9 cellular contexts compared by ENCODE assay signal in the genomic region with DNA sequence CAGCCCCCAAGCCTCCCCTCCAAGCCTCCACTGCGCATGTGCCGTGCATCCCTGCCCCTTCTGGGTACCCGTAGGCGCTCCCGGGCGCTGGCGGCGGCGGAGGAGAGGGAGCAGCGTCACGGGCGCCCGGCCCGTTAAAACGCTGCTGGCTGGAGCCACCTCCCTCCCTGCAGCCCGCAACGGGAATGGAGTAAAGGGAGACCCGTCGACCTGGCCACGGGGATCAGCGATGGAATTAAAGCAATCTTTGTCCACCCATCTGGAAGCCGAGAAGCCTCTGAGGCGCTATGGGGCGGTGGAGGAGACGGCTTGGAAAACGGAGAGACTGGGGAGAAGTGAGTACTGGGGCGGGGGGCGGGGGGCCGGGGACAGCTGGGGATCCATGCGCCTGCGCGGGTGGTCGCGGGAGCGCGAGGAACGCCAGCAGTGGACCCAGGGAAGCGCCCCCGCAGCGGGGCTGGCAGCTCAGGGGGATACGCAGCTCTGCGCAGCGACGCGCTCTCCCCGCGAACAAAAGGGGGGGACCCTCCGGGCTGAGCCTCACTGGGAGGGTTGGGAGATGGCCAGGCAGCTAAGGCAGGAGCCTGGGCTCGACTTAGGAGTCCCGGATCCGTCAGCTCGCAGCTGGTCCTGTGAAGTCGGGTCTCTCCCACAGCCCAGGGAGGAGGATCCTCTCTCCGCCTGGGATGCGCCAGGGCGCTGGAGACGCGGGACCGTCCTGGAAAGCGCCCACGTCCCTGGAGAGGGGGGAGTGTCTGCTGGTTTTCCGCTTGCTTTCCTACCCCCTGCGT. TPM values are rescaled to one million over a fixed set of nuclear protein-coding genes. Genes with fewer than 3 reads are reported as not detected.
DNase-seq lines count a peak whose midpoint lies in the region; ATAC-seq and TF ChIP-seq lines count a peak whose summit lies in the region.
"Had no signal": no experiment of that assay in that cellular context is flagged by ENCODE, and none has a peak within 500 bp of the region (broad histone marks: within the 10 kb centered on the region; RNA-seq: fewer than 3 reads in every experiment).

A gene (plus strand): TSS at position 164 of the 791 bp plus-strand sequence. CDS start 66 bp downstream, at position 230.

- peak; percentile 63 for DNase-seq in GM04504 (ENCODE audit: low read depth)
- peak; percentile 34 for DNase-seq in PC-3
- DNase-seq in activated naive CD4-positive, alpha-beta T cell (lab: John Stamatoyannopoulos, UW), result peak in 3 of 4 experiments; percentile 3 to 8 (median 5)
- peak; percentile 64 for DNase-seq in fibroblast of villous mesenchyme (ENCODE audit: low read depth)
- DNase-seq in naive thymus-derived CD8-positive, alpha-beta T cell, result peak; percentile 13 to 77 (median 37)
- no peak for DNase-seq in HT-29 (ENCODE audit: low spot score)

- peak within 1 kb of the TSS; percentile 84 for H2AFZ ChIP-seq in PC-3 (ENCODE audit: low read length)

- no peaks in the 10 kb centered on the region for H3K9me3 ChIP-seq in PC-3 (ENCODE audit: low read length)

- peaks cover 2 to 25% (median 18%) of the 10 kb centered on the region in 5 donors for H3K27me3 Mint-ChIP-seq in naive thymus-derived CD8-positive, alpha-beta T cell
- peaks cover 11% of the 10 kb centered on the region for H3K27me3 Mint-ChIP-seq in stimulated activated memory B cell treated with anti-CD40 and anti-IgM and Interleukin-4, amounts not matched to agents 10 μg/mL and 1 μg/mL and 100 μg/mL, for 72 hours

- no peaks in the 10 kb centered on the region for H3K36me3 ChIP-seq in PC-3 (ENCODE audit: low read depth, low read length)

- peak within 1 kb of the TSS; percentile 68 to 87 (median 82) for H3K4me3 Mint-ChIP-seq in naive thymus-derived CD8-positive, alpha-beta T cell
- peak within 1 kb of the TSS; percentile 94 for H3K4me3 Mint-ChIP-seq in stimulated activated memory B cell treated with anti-CD40 and anti-IgM and Interleukin-4, amounts not matched to agents 10 μg/mL and 1 μg/mL and 100 μg/mL, for 72 hours

- H3K9me2 ChIP-seq in PC-3 (replicated peaks; ENCODE audit: low read length), result no peaks in the 10 kb centered on the region

- no peak for TF ChIP-seq CTCF in PC-3 (conservative IDR thresholded peaks at IDR 0.05; ENCODE audit: low read depth, low read length)
- no peak for TF ChIP-seq CTCF in fibroblast of villous mesenchyme (IDR thresholded peaks at IDR 0.05; ENCODE audit: insufficient read depth, low read depth, low read length)

- H4K20me1 ChIP-seq in PC-3 (ENCODE audit: low read length), result no peaks in the 10 kb centered on the region

- BruUV-seq in PC-3 (replicated peaks; lab: Mats Ljungman, UMichigan), result no TSS peak

- CTCF ChIA-PET in PC-3 (lab: Charles Lee), result no interaction called here

- no peaks in the 10 kb centered on the region for H3K9me3 Mint-ChIP-seq in naive thymus-derived CD8-positive, alpha-beta T cell
- H3K9me3 Mint-ChIP-seq in stimulated activated memory B cell treated with anti-CD40 and anti-IgM and Interleukin-4, amounts not matched to agents 10 μg/mL and 1 μg/mL and 100 μg/mL, for 72 hours, result no peaks in the 10 kb centered on the region

- intact Hi-C loops in PC-3 (cut with micrococcal nuclease), result no loop called here

- H3K4me2 ChIP-seq in PC-3 (ENCODE audit: low read length), result peak within 1 kb of the TSS; percentile 98

- H3K27ac ChIP-seq in PC-3 (ENCODE audit: low read length), result no peak within 1 kb of the TSS
- H3K27ac ChIP-seq: VCaP had no signal

- no peaks in the 10 kb centered on the region for H3F3A ChIP-seq in PC-3 (ENCODE audit: low read length, unreplicated experiment)

- no peaks in the 10 kb centered on the region for H3K36me3 Mint-ChIP-seq in naive thymus-derived CD8-positive, alpha-beta T cell
- no peaks in the 10 kb centered on the region for H3K36me3 Mint-ChIP-seq in stimulated activated memory B cell treated with anti-CD40 and anti-IgM and Interleukin-4, amounts not matched to agents 10 μg/mL and 1 μg/mL and 100 μg/mL, for 72 hours

- no peaks in the 10 kb centered on the region for H3K27me3 ChIP-seq in PC-3 (ENCODE audit: low read length)

- H3K4me1 Mint-ChIP-seq in naive thymus-derived CD8-positive, alpha-beta T cell, result peaks cover 9 to 21% (median 14%) of the 10 kb centered on the region in 4 donors
- peaks cover 22% of the 10 kb centered on the region for H3K4me1 Mint-ChIP-seq in stimulated activated memory B cell treated with anti-CD40 and anti-IgM and Interleukin-4, amounts not matched to agents 10 μg/mL and 1 μg/mL and 100 μg/mL, for 72 hours

- ATAC-seq in PC-3, result peak; percentile 81
- ATAC-seq in naive thymus-derived CD8-positive, alpha-beta T cell, result peak; percentile 71 to 79
- ATAC-seq in stimulated activated memory B cell treated with anti-CD40 and anti-IgM and Interleukin-4, amounts not matched to agents 10 μg/mL and 1 μg/mL and 100 μg/mL, for 72 hours, result peak; percentile 88
- ATAC-seq in HG02981 (IDR thresholded peaks at IDR 0.05; ENCODE audit: unreplicated experiment), result no peak

- H3K4me3 ChIP-seq in PC-3 (ENCODE audit: low read length), result peak within 1 kb of the TSS; percentile 82
- H3K4me3 ChIP-seq in fibroblast of villous mesenchyme (ENCODE audit: low read depth, low read length), result peak within 1 kb of the TSS; percentile 75

- peaks cover 6% of the 10 kb centered on the region for H3K4me1 ChIP-seq in PC-3 (ENCODE audit: insufficient read depth, low read length)

- H3K9ac ChIP-seq in PC-3 (ENCODE audit: low read length), result no peak within 1 kb of the TSS

- POLR2A ChIA-PET in PC-3 (lab: Charles Lee; ENCODE audit: unreplicated experiment), result no interaction called here
- POLR2A ChIA-PET in naive thymus-derived CD8-positive, alpha-beta T cell (lab: Charles Lee), result no interaction called here

- H3K79me2 ChIP-seq in PC-3 (ENCODE audit: low read length), result no peaks in the 10 kb centered on the region

- peak within 1 kb of the TSS in 6 of 10 donors; percentile 25 to 81 (median 48) for H3K27ac Mint-ChIP-seq in naive thymus-derived CD8-positive, alpha-beta T cell
- H3K27ac Mint-ChIP-seq in stimulated activated memory B cell treated with anti-CD40 and anti-IgM and Interleukin-4, amounts not matched to agents 10 μg/mL and 1 μg/mL and 100 μg/mL, for 72 hours, result peak within 1 kb of the TSS; percentile 49

RNA-seq across cellular contexts. Expression of the gene that starts here (rescaled TPM):
- 3.8 and 7.1 TPM in 2 replicates for total RNA-seq in PC-3 (2014; rRNA removed)
- total RNA-seq in fibroblast of villous mesenchyme, result 37.4 and 44.0 TPM in 2 replicates
- 1 to 10 TPM; 3.5 to 4.6 TPM for total RNA-seq in naive thymus-derived CD8-positive, alpha-beta T cell
- polyA plus RNA-seq in naive thymus-derived CD8-positive, alpha-beta T cell, result 1 to 10 TPM; 1.4 to 2.2 (median 2.1) TPM
- 0.61 and 1.1 TPM in 2 replicates for total RNA-seq in HT-29 (2014; rRNA removed; shearing (Covaris generic))
